1 cellular context compared by ENCODE assay signal in the genomic region with DNA sequence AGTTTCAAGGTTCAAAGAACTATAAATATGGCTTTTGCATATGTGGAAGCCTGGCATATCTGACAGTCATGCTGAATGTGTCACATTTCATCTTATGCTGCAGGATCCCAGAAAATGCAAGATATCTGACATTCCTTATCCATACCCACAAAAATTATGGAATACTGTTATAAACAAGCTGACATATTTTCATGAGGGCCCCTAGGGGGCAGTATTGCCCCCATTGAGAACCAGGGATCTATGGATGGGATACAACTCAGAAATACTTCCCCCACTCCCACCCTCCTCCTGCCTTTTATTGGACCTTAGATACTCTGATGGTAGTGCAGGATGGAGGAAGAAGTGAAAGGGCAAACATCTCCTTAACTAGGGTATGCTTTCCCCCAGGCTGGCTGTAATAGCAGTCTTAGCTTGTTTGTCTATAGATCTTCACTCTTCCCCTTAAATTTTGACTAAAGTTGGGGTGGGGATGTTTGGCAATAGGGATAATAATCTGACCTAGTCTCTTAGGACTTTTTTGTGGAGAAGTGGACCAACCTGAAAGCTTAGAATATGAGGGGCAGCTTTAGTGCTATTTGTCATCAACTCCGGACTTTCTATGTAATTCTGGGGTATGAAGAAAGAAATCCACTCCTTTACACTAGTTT.
TF ChIP-seq lines count a peak whose summit lies in the region.

No MANE protein-coding gene starts in this region.

TF ChIP-seq in endothelial cell of umbilical vein, 7 proteins besides CTCF, POLR2A, EP300 and RAD21 (continued from another document):
- TF ChIP-seq, protein P1, sequence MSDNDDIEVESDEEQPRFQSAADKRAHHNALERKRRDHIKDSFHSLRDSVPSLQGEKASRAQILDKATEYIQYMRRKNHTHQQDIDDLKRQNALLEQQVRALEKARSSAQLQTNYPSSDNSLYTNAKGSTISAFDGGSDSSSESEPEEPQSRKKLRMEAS (IDR thresholded peaks at IDR 0.05; ENCODE audit: insufficient read depth, insufficient read length) = no peak
- TF ChIP-seq FOS (IDR thresholded peaks at IDR 0.05; ENCODE audit: borderline replicate concordance, insufficient read depth, low read length) (no peak), EZH2 (IDR thresholded peaks at IDR 0.05; ENCODE audit: borderline replicate concordance, low read depth, low read length, severe bottlenecking) (no peak), POLR2AphosphoS5 (IDR thresholded peaks at IDR 0.05; ENCODE audit: insufficient read depth, low read depth, low read length) (no peak)
